Comparison of ENCODE assay signal across 12 cellular contexts in genomic region chr21:41762236-41762635, GRCh38. TPM values are rescaled to one million over a fixed set of nuclear protein-coding genes. Genes with fewer than 3 reads are reported as not detected.
DNase-seq lines count a peak whose midpoint lies in the region; FAIRE-seq and TF ChIP-seq lines count a peak whose summit lies in the region.
"Had no signal": no experiment of that assay in that cellular context is flagged by ENCODE, and none has a peak within 500 bp of the region (broad histone marks: within the 10 kb centered on the region; RNA-seq: fewer than 3 reads in every experiment).

No MANE protein-coding gene starts in this region.

- no peak for FAIRE-seq in astrocyte (lab: Jason Lieb, UNC)
- FAIRE-seq: GM19239 had no signal

- H3K4me3 ChIP-seq in astrocyte (ENCODE audit: insufficient read depth, low read depth, low read length) (no peak overlapping the region), smooth muscle cell (peak overlapping the region; percentile 36)
- H3K4me3 ChIP-seq in CD8-positive, alpha-beta memory T cell (ENCODE audit: low read length) = no peak overlapping the region

- POLR2A ChIA-PET in CD8-positive, alpha-beta memory T cell (lab: Charles Lee) = no interaction called here

- H3K4me2 ChIP-seq in astrocyte (ENCODE audit: low read length) (peak overlapping the region; percentile 68), smooth muscle cell (peak overlapping the region; percentile 81)

- peaks cover 25% of the 10 kb centered on the region for H3K27me3 ChIP-seq in astrocyte (ENCODE audit: insufficient read depth, low read length)
- peaks cover 70% of the 10 kb centered on the region for H3K27me3 ChIP-seq in smooth muscle cell (ENCODE audit: low read depth)
- H3K27me3 ChIP-seq in CD8-positive, alpha-beta memory T cell (ENCODE audit: insufficient read depth, low read length, poor library complexity, severe bottlenecking) = peaks cover 23% of the 10 kb centered on the region

- peaks cover 39% of the 10 kb centered on the region for H3K27me3 Mint-ChIP-seq in astrocyte (ENCODE audit: low read depth, unreplicated experiment)
- H3K27me3 Mint-ChIP-seq in CD8-positive, alpha-beta memory T cell = peaks cover 42 to 66% of the 10 kb centered on the region in 2 donors

- CTCF ChIA-PET in CD8-positive, alpha-beta memory T cell (lab: Charles Lee) = interaction anchor here (1.2 kb wide), 1 partner anchor 10 kb away, joined by 4 read pairs; no protein-coding TSS in a partner anchor

- peaks cover 8% of the 10 kb centered on the region for H3K9me3 Mint-ChIP-seq in astrocyte (ENCODE audit: unreplicated experiment)
- H3K9me3 Mint-ChIP-seq in CD8-positive, alpha-beta memory T cell = peaks cover 0 to 8% (median 0%) of the 10 kb centered on the region in 5 donors
- H3K9me3 Mint-ChIP-seq: natural killer cell treated with Interleukin-12 subunit alpha and Interleukin-12 subunit beta and Interleukin-15 and Interleukin-18, amount 100 ng/mL, for 72 hours had no signal

- H3K36me3 ChIP-seq in astrocyte (ENCODE audit: insufficient read depth, low read length) (no peaks in the 10 kb centered on the region), smooth muscle cell (ENCODE audit: low read depth) (no peaks in the 10 kb centered on the region)
- no peaks in the 10 kb centered on the region for H3K36me3 ChIP-seq in CD8-positive, alpha-beta memory T cell (ENCODE audit: insufficient read depth, low read length)

- no peaks in the 10 kb centered on the region for H3F3A ChIP-seq in smooth muscle cell (ENCODE audit: low read depth)

- H3K4me1 ChIP-seq in astrocyte (ENCODE audit: insufficient read depth, low read length) = peaks cover 21% of the 10 kb centered on the region
- H3K4me1 ChIP-seq in smooth muscle cell (ENCODE audit: low read depth) = peaks cover 41% of the 10 kb centered on the region
- peaks cover 4% of the 10 kb centered on the region for H3K4me1 ChIP-seq in CD8-positive, alpha-beta memory T cell (ENCODE audit: insufficient read depth, low read length)

- H3K27ac Mint-ChIP-seq in astrocyte (ENCODE audit: unreplicated experiment) = peak overlapping the region; percentile 26
- H3K27ac Mint-ChIP-seq in CD8-positive, alpha-beta memory T cell = no peak overlapping the region
- H3K27ac Mint-ChIP-seq: natural killer cell treated with Interleukin-12 subunit alpha and Interleukin-12 subunit beta and Interleukin-15 and Interleukin-18, amount 100 ng/mL, for 72 hours had no signal

- TF ChIP-seq CTCF in astrocyte (IDR thresholded peaks at IDR 0.05; ENCODE audit: insufficient read depth, low read depth, low read length) (no peak), smooth muscle cell (IDR thresholded peaks at IDR 0.05; ENCODE audit: borderline replicate concordance, insufficient read depth, poor library complexity, severe bottlenecking) (no peak)

- H2AFZ ChIP-seq in astrocyte (ENCODE audit: low read depth, low read length) (no peak overlapping the region), smooth muscle cell (ENCODE audit: low read depth) (no peak overlapping the region)

- H3K79me2 ChIP-seq in astrocyte (ENCODE audit: insufficient read depth, low read length) = peaks cover 3% of the 10 kb centered on the region
- H3K79me2 ChIP-seq in smooth muscle cell (ENCODE audit: low read depth) = peaks cover 4% of the 10 kb centered on the region

- DNase-seq in DMS53 (lab: John Stamatoyannopoulos, UW) (peak; percentile 23), DMS53 treated with DMSO at 0.1 percent for 48 hours (lab: John Stamatoyannopoulos, UW; ENCODE audit: unreplicated experiment) (no peak), astrocyte (ENCODE audit: low read depth) (no peak), iPS-NIHi7 (ENCODE audit: extremely low spot score) (peak; percentile 62), smooth muscle cell (lab: John Stamatoyannopoulos, UW; ENCODE audit: unreplicated experiment) (no peak), T-helper 2 cell (no peak), HCEC 1CT (no peak)
- DNase-seq in CD8-positive, alpha-beta memory T cell = no peak
- DNase-seq: NCI-H2081 treated with DMSO at 0.1 percent for 48 hours had no signal

- WGBS in smooth muscle cell (ENCODE audit: low lambda C conversion rate) = 8% methylated on average over 11 of the region's 12 CpGs

- H4K20me1 ChIP-seq in astrocyte (ENCODE audit: insufficient read depth, low read length) = peaks cover 3% of the 10 kb centered on the region
- peaks cover 75% of the 10 kb centered on the region for H4K20me1 ChIP-seq in smooth muscle cell (ENCODE audit: low read depth)

- peaks cover 2% of the 10 kb centered on the region for H3K36me3 Mint-ChIP-seq in astrocyte (ENCODE audit: low read depth, unreplicated experiment)
- peaks cover 0 to 2% (median 0%) of the 10 kb centered on the region in 3 donors for H3K36me3 Mint-ChIP-seq in CD8-positive, alpha-beta memory T cell

- peak overlapping the region; percentile 14 for H3K9ac ChIP-seq in astrocyte (ENCODE audit: low read length)
- no peak overlapping the region for H3K9ac ChIP-seq in smooth muscle cell (ENCODE audit: low read depth)

- no peak overlapping the region for H3K27ac ChIP-seq in astrocyte (ENCODE audit: low read depth, low read length)
- H3K27ac ChIP-seq in smooth muscle cell (ENCODE audit: low read depth) = no peak overlapping the region
- H3K27ac ChIP-seq in CD8-positive, alpha-beta memory T cell (ENCODE audit: low read depth, low read length) = no peak overlapping the region

- H3K4me3 Mint-ChIP-seq in astrocyte (ENCODE audit: unreplicated experiment) = peak overlapping the region; percentile 68
- H3K4me3 Mint-ChIP-seq in CD8-positive, alpha-beta memory T cell = no peak overlapping the region
- H3K4me3 Mint-ChIP-seq: natural killer cell treated with Interleukin-12 subunit alpha and Interleukin-12 subunit beta and Interleukin-15 and Interleukin-18, amount 100 ng/mL, for 72 hours had no signal

- H3K9me3 ChIP-seq in astrocyte (ENCODE audit: insufficient read depth, low read depth, low read length) = no peaks in the 10 kb centered on the region
- H3K9me3 ChIP-seq in smooth muscle cell (replicated peaks; ENCODE audit: low read depth) = no peaks in the 10 kb centered on the region
- H3K9me3 ChIP-seq in CD8-positive, alpha-beta memory T cell (ENCODE audit: low read length) = no peaks in the 10 kb centered on the region

- H3K4me1 Mint-ChIP-seq in astrocyte (ENCODE audit: low read depth, unreplicated experiment) = peaks cover 17% of the 10 kb centered on the region
- peaks cover 4 to 15% (median 6%) of the 10 kb centered on the region in 3 donors for H3K4me1 Mint-ChIP-seq in CD8-positive, alpha-beta memory T cell

RNA-seq across cellular contexts. Expression of gene RIPK4, which starts 4.6 kb away (rescaled TPM):
- total RNA-seq in astrocyte = 1.1 and 1.8 TPM in 2 replicates
- total RNA-seq in smooth muscle cell = 2.6 and 3.7 TPM in 2 replicates
- 1.1 and 7.4 TPM in 2 replicates for polyA plus RNA-seq in smooth muscle cell
- under 1 TPM in 1 of 2 experiments, not detected in 1; 0.18 TPM for total RNA-seq in CD8-positive, alpha-beta memory T cell
- polyA plus RNA-seq in CD8-positive, alpha-beta memory T cell = not detected
- total RNA-seq: T-helper 1 cell treated with Interleukin-12 subunit alpha and Interleukin-12 subunit beta and Interleukin-4 antibody, amounts not matched to agents 30 ng/mL and 1 ng/mL, for 36 hours had no signal

Comparison
In these comparisons a context has a peak if more than half of its experiments do, and no peak if none do; other contexts are left out.
1. DNase-seq: peak in DMS53 (single experiment) and iPS-NIHi7 (single experiment); none in DMS53 treated with DMSO at 0.1 percent for 48 hours (single experiment), astrocyte (single experiment), smooth muscle cell (single experiment), CD8-positive, alpha-beta memory T cell (0 of 5), T-helper 2 cell (0 of 5) and HCEC 1CT (single experiment).